1 cellular context compared by ENCODE assay signal in the genomic region with DNA sequence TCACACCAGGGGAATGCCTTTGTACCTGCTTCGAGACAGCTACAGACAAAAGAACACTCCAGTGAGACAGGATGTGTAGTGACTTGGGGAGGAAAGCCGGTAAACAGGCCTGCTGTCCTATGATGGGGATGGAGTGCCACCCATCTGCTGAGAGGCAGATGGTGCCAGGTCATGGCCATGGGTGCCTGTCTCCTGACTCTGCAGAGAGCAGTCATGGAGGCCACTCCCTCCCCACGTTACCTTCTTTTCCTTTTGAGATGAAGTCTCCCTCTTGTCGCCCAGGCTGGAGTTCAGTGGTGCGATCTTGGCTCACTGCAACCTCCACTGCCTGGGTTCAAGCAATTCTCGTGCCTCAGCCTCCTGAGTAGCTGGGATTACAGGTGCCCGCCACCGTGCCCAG.
TF ChIP-seq lines count a peak whose summit lies in the region.

No MANE protein-coding gene starts in this region.

TF ChIP-seq in GM12878, 131 proteins besides CTCF, POLR2A, EP300 and RAD21 (continued from another document):
- TF ChIP-seq, protein P1, sequence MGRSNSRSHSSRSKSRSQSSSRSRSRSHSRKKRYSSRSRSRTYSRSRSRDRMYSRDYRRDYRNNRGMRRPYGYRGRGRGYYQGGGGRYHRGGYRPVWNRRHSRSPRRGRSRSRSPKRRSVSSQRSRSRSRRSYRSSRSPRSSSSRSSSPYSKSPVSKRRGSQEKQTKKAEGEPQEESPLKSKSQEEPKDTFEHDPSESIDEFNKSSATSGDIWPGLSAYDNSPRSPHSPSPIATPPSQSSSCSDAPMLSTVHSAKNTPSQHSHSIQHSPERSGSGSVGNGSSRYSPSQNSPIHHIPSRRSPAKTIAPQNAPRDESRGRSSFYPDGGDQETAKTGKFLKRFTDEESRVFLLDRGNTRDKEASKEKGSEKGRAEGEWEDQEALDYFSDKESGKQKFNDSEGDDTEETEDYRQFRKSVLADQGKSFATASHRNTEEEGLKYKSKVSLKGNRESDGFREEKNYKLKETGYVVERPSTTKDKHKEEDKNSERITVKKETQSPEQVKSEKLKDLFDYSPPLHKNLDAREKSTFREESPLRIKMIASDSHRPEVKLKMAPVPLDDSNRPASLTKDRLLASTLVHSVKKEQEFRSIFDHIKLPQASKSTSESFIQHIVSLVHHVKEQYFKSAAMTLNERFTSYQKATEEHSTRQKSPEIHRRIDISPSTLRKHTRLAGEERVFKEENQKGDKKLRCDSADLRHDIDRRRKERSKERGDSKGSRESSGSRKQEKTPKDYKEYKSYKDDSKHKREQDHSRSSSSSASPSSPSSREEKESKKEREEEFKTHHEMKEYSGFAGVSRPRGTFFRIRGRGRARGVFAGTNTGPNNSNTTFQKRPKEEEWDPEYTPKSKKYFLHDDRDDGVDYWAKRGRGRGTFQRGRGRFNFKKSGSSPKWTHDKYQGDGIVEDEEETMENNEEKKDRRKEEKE (IDR thresholded peaks at IDR 0.05), result no peak
- TF ChIP-seq, protein P2, sequence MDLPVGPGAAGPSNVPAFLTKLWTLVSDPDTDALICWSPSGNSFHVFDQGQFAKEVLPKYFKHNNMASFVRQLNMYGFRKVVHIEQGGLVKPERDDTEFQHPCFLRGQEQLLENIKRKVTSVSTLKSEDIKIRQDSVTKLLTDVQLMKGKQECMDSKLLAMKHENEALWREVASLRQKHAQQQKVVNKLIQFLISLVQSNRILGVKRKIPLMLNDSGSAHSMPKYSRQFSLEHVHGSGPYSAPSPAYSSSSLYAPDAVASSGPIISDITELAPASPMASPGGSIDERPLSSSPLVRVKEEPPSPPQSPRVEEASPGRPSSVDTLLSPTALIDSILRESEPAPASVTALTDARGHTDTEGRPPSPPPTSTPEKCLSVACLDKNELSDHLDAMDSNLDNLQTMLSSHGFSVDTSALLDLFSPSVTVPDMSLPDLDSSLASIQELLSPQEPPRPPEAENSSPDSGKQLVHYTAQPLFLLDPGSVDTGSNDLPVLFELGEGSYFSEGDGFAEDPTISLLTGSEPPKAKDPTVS (IDR thresholded peaks at IDR 0.05; ENCODE audit: low read depth, low read length), result no peak
- no peak for TF ChIP-seq ASH2L (IDR thresholded peaks at IDR 0.05; ENCODE audit: borderline replicate concordance, low read depth)
- no peak for TF ChIP-seq GABPA (IDR thresholded peaks at IDR 0.05; ENCODE audit: low read depth)
- TF ChIP-seq CHD4 (IDR thresholded peaks at IDR 0.05), result no peak
- TF ChIP-seq SIN3A (IDR thresholded peaks at IDR 0.05; ENCODE audit: low read depth, low read length), result no peak
- no peak for TF ChIP-seq CBFB (IDR thresholded peaks at IDR 0.05; ENCODE audit: low read depth)
- TF ChIP-seq TARDBP (IDR thresholded peaks at IDR 0.05; ENCODE audit: borderline replicate concordance), result no peak
- TF ChIP-seq KDM1A (IDR thresholded peaks at IDR 0.05; ENCODE audit: borderline replicate concordance), result no peak
- no peak for TF ChIP-seq ESRRA (IDR thresholded peaks at IDR 0.05; ENCODE audit: low read length)
